In the genomic region with DNA sequence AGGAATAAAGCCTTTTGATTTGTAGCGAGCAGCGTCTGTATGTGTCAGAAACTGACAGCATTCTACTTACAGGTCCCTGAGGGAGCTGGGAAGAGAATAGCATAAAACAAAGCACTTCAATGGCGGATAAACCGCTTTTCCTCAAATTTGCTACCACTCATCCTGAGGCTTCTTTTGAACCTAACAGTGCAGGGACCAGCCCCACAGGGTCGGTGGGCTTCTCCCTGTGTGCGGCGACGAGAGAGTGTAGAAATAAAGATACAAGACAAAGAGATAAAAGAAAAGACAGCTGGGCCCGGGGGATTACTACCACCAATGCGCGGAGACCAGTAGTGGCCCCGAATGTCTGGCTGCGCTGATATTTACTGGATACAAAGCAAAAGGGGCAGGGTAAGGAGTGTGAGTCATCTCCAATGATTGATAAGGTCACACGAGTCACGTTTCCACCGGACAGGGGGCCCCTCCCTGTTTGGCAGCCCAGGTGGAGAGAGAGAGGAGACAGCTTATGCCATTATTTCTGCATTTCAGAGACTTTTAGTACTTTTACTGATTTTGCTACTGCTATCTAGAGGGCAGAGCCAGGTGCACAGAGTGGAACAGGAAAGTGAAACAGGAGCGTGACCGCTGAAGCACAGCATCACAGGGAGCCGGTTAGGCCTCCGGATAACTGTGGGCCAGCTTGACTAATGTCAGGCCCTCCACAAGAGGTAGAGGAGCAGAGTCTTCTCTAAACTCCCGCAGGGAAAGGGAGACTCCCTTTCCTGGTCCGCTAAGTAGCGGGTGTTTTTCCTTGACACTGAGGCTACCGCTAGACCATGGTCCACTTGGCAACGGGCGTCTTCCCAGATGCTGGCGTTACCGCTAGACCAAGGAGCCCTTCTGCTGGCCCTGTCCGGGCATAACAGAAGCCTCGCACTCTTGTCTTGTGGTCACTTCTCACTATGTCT, we compare ENCODE assay signal across 7 cellular contexts. TPM values are rescaled to one million over a fixed set of nuclear protein-coding genes. Genes with fewer than 3 reads are reported as not detected.
DNase-seq lines count a peak whose midpoint lies in the region; TF ChIP-seq lines count a peak whose summit lies in the region.
"Not testable (repeated sequence)": the region's sequence is repeated elsewhere in the genome, so short reads cannot be mapped to it uniquely, and the experiment has no call there.

No MANE protein-coding gene starts in this region.

- H3K27ac ChIP-seq in adipose tissue (ENCODE audit: low read depth, low read length) (peak overlapping the region; percentile 90), esophagus muscularis mucosa (replicated peaks in 1 of 4) (peak overlapping the region; percentile 94 to 100 (median 98)), skeletal muscle tissue (ENCODE audit: low read depth, low read length) (peak overlapping the region; percentile 100)

- peak overlapping the region; percentile 100 for H3K9ac ChIP-seq in skeletal muscle tissue (ENCODE audit: low read depth in 1 of 3, low read length in 3 of 3)

- H3K36me3 ChIP-seq in esophagus muscularis mucosa (peaks cover 8 to 66% (median 46%) of the 10 kb centered on the region in 4 donors), skeletal muscle tissue (ENCODE audit: control insufficient read depth in 3 of 3, insufficient read depth in 3 of 3, low read length in 3 of 3) (peaks cover 26 to 41% (median 39%) of the 10 kb centered on the region in 3 donors)

- peak; percentile 57 for DNase-seq in ELR (ENCODE audit: low read depth)
- DNase-seq in NCI-H82 treated with DMSO at 0.1 percent for 48 hours (lab: John Stamatoyannopoulos, UW; ENCODE audit: unreplicated experiment): peak; percentile 15
- peak; percentile 55 for DNase-seq in activated CD4-positive, CD25-positive, alpha-beta regulatory T cell treated with anti-CD3 and anti-CD28 coated beads, Interleukin-2, amount 50 U/mL, for 72 hours
- DNase-seq in esophagus muscularis mucosa (ENCODE audit: extremely low spot score): not testable (repeated sequence)
- peak; percentile 68 to 82 for DNase-seq in lung microvascular endothelial cell (ENCODE audit: low read depth in 2 of 2)

- not testable (repeated sequence) for H3K27me3 ChIP-seq in esophagus muscularis mucosa; skeletal muscle tissue (ENCODE audit: control insufficient read depth in 3 of 3, insufficient read depth in 3 of 3, low read length in 3 of 3)

- TF ChIP-seq EP300 in esophagus muscularis mucosa (IDR thresholded peaks at IDR 0.05): not testable (repeated sequence)

- H3K4me3 ChIP-seq in esophagus muscularis mucosa (peak overlapping the region; percentile 64 to 95 (median 80)), skeletal muscle tissue (ENCODE audit: low read length in 3 of 3) (peak overlapping the region; percentile 94 to 100 (median 97))

- TF ChIP-seq CTCF in esophagus muscularis mucosa (IDR thresholded peaks at IDR 0.05): not testable (repeated sequence)

- not testable (repeated sequence) for H3K9me3 ChIP-seq in esophagus muscularis mucosa; skeletal muscle tissue (ENCODE audit: control insufficient read depth in 3 of 3, low read length in 3 of 3)

- intact Hi-C loops in esophagus muscularis mucosa (cut with DNase I): not testable (repeated sequence)

- not testable (repeated sequence) for TF ChIP-seq POLR2A in esophagus muscularis mucosa (IDR thresholded peaks at IDR 0.05; ENCODE audit: low read depth)

- H3K4me1 ChIP-seq in esophagus muscularis mucosa (peaks cover 56 to 63% (median 59%) of the 10 kb centered on the region in 4 donors), skeletal muscle tissue (ENCODE audit: control insufficient read depth in 3 of 3, insufficient read depth in 3 of 3, low read length in 3 of 3) (peaks cover 36 to 43% (median 42%) of the 10 kb centered on the region in 3 donors)

- WGBS in adipose tissue, 3 donors: 71 to 76% (median 74%) methylated on average over 29 to 30 of the region's 30 CpGs
- 68% methylated on average over 30 of the region's 30 CpGs for WGBS in esophagus muscularis mucosa

RNA-seq across cellular contexts. Expression of a gene that starts 4.1 kb away (rescaled TPM):
- polyA plus RNA-seq in adipose tissue: 100 to 1,000 TPM in 2 of 3 donors, 10 to 100 TPM in 1; 18.7 to 240 (median 197) TPM
- total RNA-seq in esophagus muscularis mucosa: 10 to 100 TPM; 40.3 to 98.7 (median 64.4) TPM
- total RNA-seq in lung microvascular endothelial cell: 21.6 and 63.9 TPM in 2 replicates
- total RNA-seq in skeletal muscle tissue: 26.1 TPM

RNA-seq across cellular contexts. Expression of a gene that starts 7.9 kb away (rescaled TPM):
- 100 to 1,000 TPM in 1 of 3 donors, 10 to 100 TPM in 1, 1 to 10 TPM in 1; 7.3 to 127 (median 20.6) TPM for polyA plus RNA-seq in adipose tissue
- total RNA-seq in esophagus muscularis mucosa (10 to 100 TPM; 11.4 to 27.4 (median 18.9) TPM), lung microvascular endothelial cell (2.4 and 7.1 TPM in 2 replicates), skeletal muscle tissue (14.1 TPM)

RNA-seq across cellular contexts. Expression of a gene that starts 22.2 kb away (rescaled TPM):
- polyA plus RNA-seq in adipose tissue: under 1 TPM in 2 of 3 donors, not detected in 1; 0.08 to 0.09 TPM
- total RNA-seq in esophagus muscularis mucosa: 1 to 10 TPM in 1 of 4 donors, under 1 TPM in 3; 0.75 to 1.3 (median 0.83) TPM
- under 0.01 TPM in 2 replicates for total RNA-seq in lung microvascular endothelial cell
- not detected for total RNA-seq in skeletal muscle tissue

RNA-seq across cellular contexts. Expression of a gene that starts 23.8 kb away (rescaled TPM):
- 100 to 1,000 TPM; 117 to 394 (median 178) TPM for polyA plus RNA-seq in adipose tissue
- total RNA-seq in esophagus muscularis mucosa (100 to 1,000 TPM; 179 to 356 (median 284) TPM), lung microvascular endothelial cell (118 and 160 TPM in 2 replicates), skeletal muscle tissue (107 TPM)

RNA-seq across cellular contexts. Expression of a gene that starts 40.0 kb away (rescaled TPM):
- polyA plus RNA-seq in adipose tissue: 10 to 100 TPM in 1 of 3 donors, 1 to 10 TPM in 2; 1.9 to 10.7 (median 4.6) TPM
- total RNA-seq in esophagus muscularis mucosa (1 to 10 TPM; 7.1 to 8.9 (median 7.8) TPM), lung microvascular endothelial cell (0.60 and 2.6 TPM in 2 replicates), skeletal muscle tissue (0.52 TPM)
